ENCODE assay signal across 23 cellular contexts in genomic region chr2:27175330-27175729, GRCh38. TPM values are rescaled to one million over a fixed set of nuclear protein-coding genes. Genes with fewer than 3 reads are reported as not detected.
"Had no signal": no experiment of that assay in that cellular context is flagged by ENCODE, and none has a peak within 500 bp of the region (broad histone marks: within the 10 kb centered on the region; RNA-seq: fewer than 3 reads in every experiment).

No MANE protein-coding gene starts in this region.

- H3K4me1 Mint-ChIP-seq: stimulated activated effector memory CD8-positive, alpha-beta T cell treated with anti-CD3 and anti-CD28 coated beads, Interleukin-12 subunit alpha, Interleukin-12 subunit beta, amount 100 ng/mL, for 72 hours had no signal

- H3K27ac ChIP-seq: hepatocyte, skin epidermis had no signal

- H3K4me3 Mint-ChIP-seq: activated CD4-positive, alpha-beta T cell treated with anti-CD3 and anti-CD28 coated beads, Interleukin-2, amount 10 ng/mL, durations not matched to agents 7 days and 5 days; activated CD8-positive, alpha-beta T cell treated with anti-CD3 and anti-CD28 coated beads, Interleukin-2, amount 10 ng/mL, durations not matched to agents 7 days and 5 days; activated naive CD8-positive, alpha-beta T cell treated with anti-CD3 and anti-CD28 coated beads, Interleukin-2, amount 10 ng/mL, durations not matched to agents 7 days and 5 days; activated T-cell treated with anti-CD3 and anti-CD28 coated beads, Interleukin-2, amount 50 U/mL, for 24 hours; brain; stimulated activated effector memory CD8-positive, alpha-beta T cell treated with anti-CD3 and anti-CD28 coated beads, Interleukin-12 subunit alpha, Interleukin-12 subunit beta, amount 100 ng/mL, for 72 hours had no signal

- H3K27ac Mint-ChIP-seq: activated CD4-positive, alpha-beta T cell treated with anti-CD3 and anti-CD28 coated beads, Interleukin-2, amount 10 ng/mL, durations not matched to agents 7 days and 5 days; activated CD8-positive, alpha-beta T cell treated with anti-CD3 and anti-CD28 coated beads, Interleukin-2, amount 10 ng/mL, durations not matched to agents 7 days and 5 days; activated naive CD8-positive, alpha-beta T cell treated with anti-CD3 and anti-CD28 coated beads, Interleukin-2, amount 10 ng/mL, durations not matched to agents 7 days and 5 days; activated T-cell treated with anti-CD3 and anti-CD28 coated beads, Interleukin-2, amount 50 U/mL, for 24 hours; activated T-helper 2 cell treated with anti-CD3 and anti-CD28 coated beads, Interferon-gamma antibody, Interleukin-2, Interleukin-4, amounts not matched to agents 10 μg/mL and 5 μg/mL and 100 μg/mL, durations not matched to agents 14 hours and 24 hours and 36 hours; brain; progenitor cell of endocrine pancreas; stimulated activated effector memory CD8-positive, alpha-beta T cell treated with anti-CD3 and anti-CD28 coated beads, Interleukin-12 subunit alpha, Interleukin-12 subunit beta, amount 100 ng/mL, for 72 hours had no signal

- H3K36me3 Mint-ChIP-seq: activated naive CD8-positive, alpha-beta T cell treated with anti-CD3 and anti-CD28 coated beads, Interleukin-2, amount 10 ng/mL, durations not matched to agents 7 days and 5 days; brain; stimulated activated effector memory CD8-positive, alpha-beta T cell treated with anti-CD3 and anti-CD28 coated beads, Interleukin-12 subunit alpha, Interleukin-12 subunit beta, amount 100 ng/mL, for 72 hours had no signal

- H3K4me3 ChIP-seq: coronary artery, hepatocyte, skin epidermis, stomach had no signal

- ATAC-seq: activated CD4-positive, CD25-positive, alpha-beta regulatory T cell treated with anti-CD3 and anti-CD28 coated beads, Interleukin-2, amount 50 U/mL, for 24 hours; activated CD8-positive, alpha-beta T cell treated with anti-CD3 and anti-CD28 coated beads, Interleukin-2, amount 10 ng/mL, durations not matched to agents 7 days and 5 days; stimulated activated effector memory CD8-positive, alpha-beta T cell treated with anti-CD3 and anti-CD28 coated beads, Interleukin-12 subunit alpha, Interleukin-12 subunit beta, amount 100 ng/mL, for 72 hours had no signal

- H3K9me3 Mint-ChIP-seq: activated CD4-positive, alpha-beta T cell treated with anti-CD3 and anti-CD28 coated beads, Interleukin-2, amount 10 ng/mL, durations not matched to agents 7 days and 5 days; activated naive CD8-positive, alpha-beta T cell treated with anti-CD3 and anti-CD28 coated beads, Interleukin-2, amount 10 ng/mL, durations not matched to agents 7 days and 5 days; activated T-cell treated with anti-CD3 and anti-CD28 coated beads, Interleukin-2, amount 50 U/mL, for 24 hours; activated T-helper 2 cell treated with anti-CD3 and anti-CD28 coated beads, Interferon-gamma antibody, Interleukin-2, Interleukin-4, amounts not matched to agents 10 μg/mL and 5 μg/mL and 100 μg/mL, durations not matched to agents 14 hours and 24 hours and 36 hours; brain; stimulated activated effector memory CD8-positive, alpha-beta T cell treated with anti-CD3 and anti-CD28 coated beads, Interleukin-12 subunit alpha, Interleukin-12 subunit beta, amount 100 ng/mL, for 72 hours had no signal

- DNase-seq: activated CD4-positive, alpha-beta T cell treated with anti-CD3 and anti-CD28 coated beads, Interleukin-2, amount 10 ng/mL, durations not matched to agents 7 days and 5 days; activated CD8-positive, alpha-beta T cell treated with anti-CD3 and anti-CD28 coated beads, Interleukin-2, amount 10 ng/mL, durations not matched to agents 7 days and 5 days; activated naive CD4-positive, alpha-beta T cell treated with Interleukin-2 at 50 U/mL for 16 hours; activated naive CD8-positive, alpha-beta T cell treated with anti-CD3 and anti-CD28 coated beads, Interleukin-2, amount 10 ng/mL, durations not matched to agents 7 days and 5 days; activated T-cell treated with anti-CD3 and anti-CD28 coated beads, Interleukin-2, amount 50 U/mL, for 24 hours; caudate nucleus; midbrain; stimulated activated CD4-positive, alpha-beta T cell treated with anti-CD3 and anti-CD28 coated beads, Interleukin-15, amount 100 ng/mL, for 24 hours; stimulated activated CD4-positive, alpha-beta T cell treated with anti-CD3 and anti-CD28 coated beads, Interleukin-2, amount 100 ng/mL, for 48 hours; stomach; T1000 had no signal

- H3K9me3 ChIP-seq: stomach had no signal

- H3K36me3 ChIP-seq: stomach had no signal

RNA-seq across cellular contexts. Expression of gene TCF23, which starts 26.5 kb away (rescaled TPM):
- total RNA-seq: activated CD4-positive, alpha-beta T cell treated with anti-CD3 and anti-CD28 coated beads, Interleukin-2, amount 10 ng/mL, durations not matched to agents 7 days and 5 days; activated CD8-positive, alpha-beta T cell treated with anti-CD3 and anti-CD28 coated beads, Interleukin-2, amount 10 ng/mL, durations not matched to agents 7 days and 5 days; activated naive CD8-positive, alpha-beta T cell treated with anti-CD3 and anti-CD28 coated beads, Interleukin-2, amount 10 ng/mL, durations not matched to agents 7 days and 5 days; activated T-helper 2 cell treated with anti-CD3 and anti-CD28 coated beads, Interferon-gamma antibody, Interleukin-2, Interleukin-4, amounts not matched to agents 10 μg/mL and 5 μg/mL and 100 μg/mL, durations not matched to agents 14 hours and 24 hours and 36 hours; epithelial cell of proximal tubule; hepatocyte; lung microvascular endothelial cell; progenitor cell of endocrine pancreas; stomach had no signal

RNA-seq across cellular contexts. Expression of gene PRR30, which starts 36.1 kb away (rescaled TPM):
- total RNA-seq: activated CD4-positive, alpha-beta T cell treated with anti-CD3 and anti-CD28 coated beads, Interleukin-2, amount 10 ng/mL, durations not matched to agents 7 days and 5 days; activated CD8-positive, alpha-beta T cell treated with anti-CD3 and anti-CD28 coated beads, Interleukin-2, amount 10 ng/mL, durations not matched to agents 7 days and 5 days; activated naive CD8-positive, alpha-beta T cell treated with anti-CD3 and anti-CD28 coated beads, Interleukin-2, amount 10 ng/mL, durations not matched to agents 7 days and 5 days; activated T-helper 2 cell treated with anti-CD3 and anti-CD28 coated beads, Interferon-gamma antibody, Interleukin-2, Interleukin-4, amounts not matched to agents 10 μg/mL and 5 μg/mL and 100 μg/mL, durations not matched to agents 14 hours and 24 hours and 36 hours; epithelial cell of proximal tubule; hepatocyte; lung microvascular endothelial cell; omental fat pad; progenitor cell of endocrine pancreas; stomach; T-helper 1 cell treated with Interleukin-12 subunit alpha and Interleukin-12 subunit beta and Interleukin-4 antibody, amounts not matched to agents 30 ng/mL and 1 ng/mL, for 36 hours had no signal
